In the genomic region with DNA sequence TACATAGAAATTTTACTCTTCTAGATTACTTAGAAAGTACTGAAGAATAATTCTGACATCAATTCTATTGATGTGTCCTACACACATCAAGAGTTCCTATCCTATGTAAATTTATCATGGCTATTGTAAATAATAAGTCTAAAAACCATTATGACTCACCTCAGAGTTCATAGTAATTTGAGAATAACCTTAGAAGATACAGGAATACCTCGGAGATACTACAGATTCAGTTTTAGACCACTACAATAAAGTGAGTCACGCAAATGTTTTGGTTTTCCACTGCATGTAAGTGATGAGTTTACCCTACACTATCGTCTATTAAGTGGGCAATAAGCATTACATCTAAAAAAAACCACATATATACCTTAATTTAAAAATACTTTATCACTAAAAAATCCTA, we compare ENCODE assay signal across 19 cellular contexts.
DNase-seq lines count a peak whose midpoint lies in the region; FAIRE-seq and TF ChIP-seq lines count a peak whose summit lies in the region.
"Had no signal": no experiment of that assay in that cellular context is flagged by ENCODE, and none has a peak within 500 bp of the region (broad histone marks: within the 10 kb centered on the region; RNA-seq: fewer than 3 reads in every experiment).

No MANE protein-coding gene starts in this region.

- no peak overlapping the region for H3K4me3 ChIP-seq in bronchial epithelial cell (ENCODE audit: low read depth, low read length)
- H3K4me3 ChIP-seq: GM23248, HAP-1 had no signal

- peaks cover 1% of the 10 kb centered on the region for H3K36me3 ChIP-seq in bronchial epithelial cell (ENCODE audit: control insufficient read depth, insufficient read depth, low read length)
- H3K36me3 ChIP-seq: HAP-1 had no signal

- H3K27me3 ChIP-seq in bronchial epithelial cell (ENCODE audit: control insufficient read depth, insufficient read depth, low read length) = no peaks in the 10 kb centered on the region
- H3K27me3 ChIP-seq: BE2C had no signal

- no peak for FAIRE-seq in bronchial epithelial cell (lab: Jason Lieb, UNC)
- FAIRE-seq: GM18507 had no signal

- no peak for TF ChIP-seq CTCF in bronchial epithelial cell (IDR thresholded peaks at IDR 0.05; ENCODE audit: insufficient read depth, low read length, severe bottlenecking)

- DNase-seq in ELR (ENCODE audit: low read depth) (peak; percentile 38), M059J (ENCODE audit: low read depth) (peak; percentile 36), bronchial epithelial cell (ENCODE audit: low read depth) (peak; percentile 20), iris pigment epithelial cell (ENCODE audit: low read depth) (peak; percentile 33), DMS79 (lab: John Stamatoyannopoulos, UW) (no peak), ureter (ENCODE audit: low spot score) (no peak), KG1 (lab: John Stamatoyannopoulos, UW) (no peak)
- DNase-seq: ACHN; BE2C; C1 segment of cervical spinal cord; CD4-positive, CD25-positive, alpha-beta regulatory T cell; CD8-positive, alpha-beta memory T cell; COR-L47; DMS 273 treated with DMSO at 0.1 percent for 48 hours; DMS53; GDM1; GM23248 had no signal

Comparison
In these comparisons a context has a peak if more than half of its experiments do, and no peak if none do; other contexts are left out.
1. DNase-seq: peak in ELR (single experiment), M059J (single experiment), bronchial epithelial cell (single experiment) and iris pigment epithelial cell (single experiment); none in DMS79 (single experiment), ureter (single experiment) and KG1 (single experiment).